In the genomic region with DNA sequence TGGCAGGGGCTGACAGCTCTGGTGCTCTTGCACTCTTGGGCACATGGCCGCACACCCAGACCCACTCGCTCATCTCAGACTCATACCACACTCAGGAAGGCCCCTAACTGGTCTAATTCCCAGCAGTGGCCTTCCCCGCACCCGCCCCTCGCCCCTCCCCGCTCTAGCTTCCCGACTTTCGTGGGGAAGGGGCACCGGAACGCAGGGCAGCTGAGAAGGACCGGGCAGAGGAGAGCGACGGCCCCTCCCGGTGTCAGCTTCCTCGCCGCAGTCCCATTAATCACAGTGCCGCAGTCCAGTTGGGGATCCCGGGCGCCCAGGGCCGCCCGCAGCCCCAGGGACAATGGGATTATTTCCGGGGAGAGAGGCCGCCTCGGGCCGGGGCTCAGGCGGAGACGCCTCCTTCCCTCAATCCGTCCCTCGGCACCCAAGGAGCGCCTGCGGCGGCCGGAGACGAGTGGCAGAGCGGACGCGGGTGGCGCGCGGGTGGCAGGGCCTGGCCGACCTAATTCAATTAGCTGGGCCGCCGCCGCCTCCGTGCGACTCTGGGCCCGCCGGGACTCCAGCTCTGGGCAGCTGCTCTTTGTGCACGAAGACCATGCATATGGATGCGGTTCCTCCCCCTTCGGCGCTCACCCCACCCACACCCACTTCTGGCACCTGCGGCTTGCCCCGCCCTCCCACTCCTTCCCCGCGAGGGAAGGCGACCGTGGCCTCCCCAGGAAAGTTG, we compare ENCODE assay signal across 1 cellular context.
TF ChIP-seq lines count a peak whose summit lies in the region.

No MANE protein-coding gene starts in this region.

TF ChIP-seq in SK-N-SH, 30 proteins besides CTCF, POLR2A, EP300 and RAD21:
- 0 out of 2 replicates have a peak, but pooled peaks have one; percentile 70 for TF ChIP-seq EZH2phosphoT487 (IDR thresholded peaks at IDR 0.05; ENCODE audit: borderline replicate concordance, low read depth)
- TF ChIP-seq MXI1 (IDR thresholded peaks at IDR 0.05; ENCODE audit: low read depth, low read length), result 0 out of 2 replicates have a peak, but pooled peaks have one; percentile 11
- TF ChIP-seq RFX5 (IDR thresholded peaks at IDR 0.05; ENCODE audit: low read length), result no peak
- TF ChIP-seq FOXJ3 (CRISPR knock-in tag; IDR thresholded peaks at IDR 0.05), result 0 out of 2 replicates have a peak, but pooled peaks have one; percentile 39
